26 cellular contexts compared by ENCODE assay signal in genomic region chr10:129912161-129912917, GRCh38. TPM values are rescaled to one million over a fixed set of nuclear protein-coding genes. Genes with fewer than 3 reads are reported as not detected.
DNase-seq lines count a peak whose midpoint lies in the region; ATAC-seq and TF ChIP-seq lines count a peak whose summit lies in the region.
"Had no signal": no experiment of that assay in that cellular context is flagged by ENCODE, and none has a peak within 500 bp of the region (broad histone marks: within the 10 kb centered on the region; RNA-seq: fewer than 3 reads in every experiment).

No MANE protein-coding gene starts in this region.

- H3K9me3 Mint-ChIP-seq in brain: no peaks in the 10 kb centered on the region
- H3K9me3 Mint-ChIP-seq in activated CD4-positive, alpha-beta T cell treated with anti-CD3 and anti-CD28 coated beads, Interleukin-2, amount 10 ng/mL, durations not matched to agents 24 days and 14 days: no peaks in the 10 kb centered on the region
- no peaks in the 10 kb centered on the region for H3K9me3 Mint-ChIP-seq in activated CD4-positive, alpha-beta memory T cell treated with anti-CD3 and anti-CD28 coated beads for 36 hours
- H3K9me3 Mint-ChIP-seq: activated B cell treated with CpG ODN at 0.5 μM for 24 hours; activated naive CD4-positive, alpha-beta T cell treated with anti-CD3 and anti-CD28 coated beads for 36 hours; CD8-positive, alpha-beta T cell had no signal

- no peak overlapping the region for H2BK120ac ChIP-seq in neuronal stem cell (ENCODE audit: low read depth, low read length)

- no peak for TF ChIP-seq POLR2A in testis (IDR thresholded peaks at IDR 0.05)

- H3K27me3 ChIP-seq in GM23248 (replicated peaks; ENCODE audit: insufficient read depth) (peaks cover 6% of the 10 kb centered on the region; the same call in 1 of the 2 replicates), hepatocyte (no peaks in the 10 kb centered on the region), neuronal stem cell (ENCODE audit: control insufficient read depth in 3 of 3, insufficient read depth in 3 of 3, low read depth in 1 of 3, low read length in 3 of 3) (no peaks in the 10 kb centered on the region), testis (no peaks in the 10 kb centered on the region)
- H3K27me3 ChIP-seq: neutrophil, thyroid gland had no signal

- in situ Hi-C loops in GM23248 (cut with MboI): no loop called here

- no peak overlapping the region for H3K23ac ChIP-seq in neuronal stem cell (ENCODE audit: low read depth, low read length, poor library complexity)

- H3K9me2 ChIP-seq in GM23248 (ENCODE audit: insufficient read depth): no peaks in the 10 kb centered on the region
- no peaks in the 10 kb centered on the region for H3K9me2 ChIP-seq in hepatocyte (replicated peaks; ENCODE audit: insufficient read depth)

- WGBS in GM23248 (ENCODE audit: low coverage in 1 of 2, low lambda C conversion rate in 2 of 2, missing lambda C conversion rate in 2 of 2), 2 experiments: 41 to 48% methylated on average over 11 of the region's 11 CpGs
- 55% methylated on average over 11 of the region's 11 CpGs for WGBS in hepatocyte (ENCODE audit: low lambda C conversion rate, missing lambda C conversion rate)
- WGBS in neuronal stem cell (ENCODE audit: extremely low coverage in 2 of 2, insufficient read length in 2 of 2, insufficient replicate concordance in 1 of 2), 2 donors: no CpG with 5 or more reads among the region's 11 CpGs
- 85 to 86% methylated on average over 9 to 11 of the region's 11 CpGs for WGBS in testis, 2 donors

- H2BK5ac ChIP-seq in neuronal stem cell (ENCODE audit: low read length): peak overlapping the region; percentile 4

- POLR2A ChIA-PET in activated CD4-positive, alpha-beta memory T cell treated with anti-CD3 and anti-CD28 coated beads for 36 hours (lab: Charles Lee): no interaction called here

- no peaks in the 10 kb centered on the region for H3K36me3 Mint-ChIP-seq in brain
- H3K36me3 Mint-ChIP-seq in activated CD4-positive, alpha-beta T cell treated with anti-CD3 and anti-CD28 coated beads, Interleukin-2, amount 10 ng/mL, durations not matched to agents 24 days and 14 days (ENCODE audit: low read depth): no peaks in the 10 kb centered on the region
- no peaks in the 10 kb centered on the region for H3K36me3 Mint-ChIP-seq in activated CD4-positive, alpha-beta memory T cell treated with anti-CD3 and anti-CD28 coated beads for 36 hours
- H3K36me3 Mint-ChIP-seq: CD8-positive, alpha-beta T cell had no signal

- ATAC-seq in esophagus mucosa: no peak
- ATAC-seq: activated CD8-positive, alpha-beta T cell treated with anti-CD3 and anti-CD28 coated beads, Interleukin-2, amount 10 ng/mL, durations not matched to agents 7 days and 5 days; CD8-positive, alpha-beta T cell; stimulated activated naive CD8-positive, alpha-beta T cell treated with anti-CD3 and anti-CD28 coated beads, Interleukin-15, Interleukin-2, amounts not matched to agents 100 U/mL and 50 U/mL, for 24 hours had no signal

- peak overlapping the region; percentile 82 for H3K18ac ChIP-seq in neuronal stem cell (ENCODE audit: low read length)

- CTCF ChIA-PET in activated CD4-positive, alpha-beta memory T cell treated with anti-CD3 and anti-CD28 coated beads for 36 hours (lab: Charles Lee): no interaction called here

- H4K91ac ChIP-seq in neuronal stem cell (ENCODE audit: low read depth, low read length, poor library complexity): no peak overlapping the region

- TF ChIP-seq CTCF in brain (conservative IDR thresholded peaks at IDR 0.05) (no peak), hepatocyte (IDR thresholded peaks at IDR 0.05; ENCODE audit: poor library complexity) (no peak), testis (IDR thresholded peaks at IDR 0.05) (no peak)

- peaks cover 83% of the 10 kb centered on the region for H3K4me1 Mint-ChIP-seq in brain
- no peaks in the 10 kb centered on the region for H3K4me1 Mint-ChIP-seq in activated CD4-positive, alpha-beta T cell treated with anti-CD3 and anti-CD28 coated beads, Interleukin-2, amount 10 ng/mL, durations not matched to agents 24 days and 14 days
- no peaks in the 10 kb centered on the region for H3K4me1 Mint-ChIP-seq in activated CD4-positive, alpha-beta memory T cell treated with anti-CD3 and anti-CD28 coated beads for 36 hours (ENCODE audit: low read depth)
- H3K4me1 Mint-ChIP-seq: activated B cell treated with CpG ODN at 0.5 μM for 24 hours had no signal

- intact Hi-C loops in activated CD4-positive, alpha-beta T cell treated with anti-CD3 and anti-CD28 coated beads, Interleukin-2, amount 10 ng/mL, durations not matched to agents 24 days and 14 days (cut with micrococcal nuclease): no loop called here
- intact Hi-C loops in activated CD4-positive, alpha-beta memory T cell treated with anti-CD3 and anti-CD28 coated beads for 36 hours (cut with micrococcal nuclease): no loop called here
- intact Hi-C loops in testis (cut with DNase I; ENCODE audit: low total_unique reads): no loop called here

- H3K36me3 ChIP-seq in GM23248 (ENCODE audit: low read depth) (no peaks in the 10 kb centered on the region), hepatocyte (replicated peaks; ENCODE audit: insufficient read depth, low read depth) (no peaks in the 10 kb centered on the region), neuronal stem cell (replicated peaks in 1 of 2; ENCODE audit: control insufficient read depth in 2 of 2, insufficient read depth in 2 of 2, low read length in 2 of 2) (no peaks in the 10 kb centered on the region), testis (ENCODE audit: low read depth, missing control alignments) (no peaks in the 10 kb centered on the region)
- H3K36me3 ChIP-seq: neutrophil, thyroid gland had no signal

- H3K79me1 ChIP-seq in neuronal stem cell (ENCODE audit: low read depth, low read length): peaks cover 2% of the 10 kb centered on the region

- H3K9ac ChIP-seq in GM23248 (no peak overlapping the region), neuronal stem cell (ENCODE audit: low read depth, low read length, poor library complexity) (no peak overlapping the region)

- H3K79me2 ChIP-seq in GM23248 (ENCODE audit: insufficient read depth) (no peaks in the 10 kb centered on the region), hepatocyte (no peaks in the 10 kb centered on the region)

- no peak overlapping the region for H2BK15ac ChIP-seq in neuronal stem cell (ENCODE audit: low read length)

- peak; percentile 30 for DNase-seq in GM23248
- DNase-seq in hepatocyte (ENCODE audit: low spot score): no peak
- DNase-seq in neuronal stem cell (ENCODE audit: low spot score): no peak
- no peak for DNase-seq in activated CD4-positive, alpha-beta T cell treated with anti-CD3 and anti-CD28 coated beads, Interleukin-2, amount 10 ng/mL, durations not matched to agents 24 days and 14 days
- DNase-seq in activated CD4-positive, alpha-beta memory T cell treated with anti-CD3 and anti-CD28 coated beads for 36 hours: no peak
- DNase-seq in testis: no peak
- DNase-seq: activated B cell treated with CpG ODN at 0.5 μM for 24 hours; activated CD8-positive, alpha-beta T cell treated with anti-CD3 and anti-CD28 coated beads, Interleukin-2, amount 10 ng/mL, durations not matched to agents 7 days and 5 days; activated naive CD4-positive, alpha-beta T cell treated with anti-CD3 and anti-CD28 coated beads for 36 hours; amygdala; CD8-positive, alpha-beta T cell; central memory CD4-positive, alpha-beta T cell; DMS153; KBM-7; MM.1S; NCI-H1694; NCI-H526; stimulated activated CD4-positive, alpha-beta T cell treated with anti-CD3 and anti-CD28 coated beads, Interleukin-4, amount 100 ng/mL, for 4 hours; stimulated activated naive CD8-positive, alpha-beta T cell treated with anti-CD3 and anti-CD28 coated beads, Interleukin-15, Interleukin-2, amounts not matched to agents 100 U/mL and 50 U/mL, for 24 hours; T-helper 9 cell; thyroid gland had no signal

- no peaks in the 10 kb centered on the region for H3F3A ChIP-seq in GM23248 (ENCODE audit: insufficient read depth)

- H3K27ac ChIP-seq in GM23248: no peak overlapping the region
- H3K27ac ChIP-seq in hepatocyte: peak overlapping the region; percentile 43
- H3K27ac ChIP-seq in neuronal stem cell (replicated peaks; ENCODE audit: low read length): peak overlapping the region; percentile 61
- no peak overlapping the region for H3K27ac ChIP-seq in testis
- H3K27ac ChIP-seq: epithelial cell of prostate, neutrophil, thyroid gland had no signal

- H3K4me3 Mint-ChIP-seq in brain: peak overlapping the region in 3 of 5 experiments; percentile 2 to 30 (median 14)
- no peak overlapping the region for H3K4me3 Mint-ChIP-seq in activated CD4-positive, alpha-beta T cell treated with anti-CD3 and anti-CD28 coated beads, Interleukin-2, amount 10 ng/mL, durations not matched to agents 24 days and 14 days
- no peak overlapping the region for H3K4me3 Mint-ChIP-seq in activated CD4-positive, alpha-beta memory T cell treated with anti-CD3 and anti-CD28 coated beads for 36 hours
- H3K4me3 Mint-ChIP-seq: activated B cell treated with CpG ODN at 0.5 μM for 24 hours; activated CD8-positive, alpha-beta T cell treated with anti-CD3 and anti-CD28 coated beads, Interleukin-2, amount 10 ng/mL, durations not matched to agents 7 days and 5 days; activated naive CD4-positive, alpha-beta T cell treated with anti-CD3 and anti-CD28 coated beads for 36 hours; CD8-positive, alpha-beta T cell had no signal

- H2BK12ac ChIP-seq in neuronal stem cell (ENCODE audit: low read length): peak overlapping the region; percentile 64

- H2AK5ac ChIP-seq in neuronal stem cell (ENCODE audit: low read depth, low read length): peak overlapping the region; percentile 66

- peak overlapping the region in 2 of 5 experiments; percentile 74 to 89 for H3K27ac Mint-ChIP-seq in brain
- H3K27ac Mint-ChIP-seq in activated CD4-positive, alpha-beta T cell treated with anti-CD3 and anti-CD28 coated beads, Interleukin-2, amount 10 ng/mL, durations not matched to agents 24 days and 14 days: no peak overlapping the region
- H3K27ac Mint-ChIP-seq in activated CD4-positive, alpha-beta memory T cell treated with anti-CD3 and anti-CD28 coated beads for 36 hours: no peak overlapping the region
- H3K27ac Mint-ChIP-seq: activated B cell treated with CpG ODN at 0.5 μM for 24 hours; activated CD8-positive, alpha-beta T cell treated with anti-CD3 and anti-CD28 coated beads, Interleukin-2, amount 10 ng/mL, durations not matched to agents 7 days and 5 days; activated naive CD4-positive, alpha-beta T cell treated with anti-CD3 and anti-CD28 coated beads for 36 hours; CD8-positive, alpha-beta T cell had no signal

- H3K4me2 ChIP-seq in GM23248 (ENCODE audit: unreplicated experiment): no peak overlapping the region
- H3K4me2 ChIP-seq in hepatocyte: no peak overlapping the region
- no peak overlapping the region for H3K4me2 ChIP-seq in neuronal stem cell (ENCODE audit: insufficient read depth, low read length, poor library complexity, severe bottlenecking)

- no peak overlapping the region for H3K4ac ChIP-seq in neuronal stem cell (ENCODE audit: low read length)

- peaks cover 18% of the 10 kb centered on the region for H3K27me3 Mint-ChIP-seq in brain
- H3K27me3 Mint-ChIP-seq in activated CD4-positive, alpha-beta T cell treated with anti-CD3 and anti-CD28 coated beads, Interleukin-2, amount 10 ng/mL, durations not matched to agents 24 days and 14 days: no peaks in the 10 kb centered on the region
- no peaks in the 10 kb centered on the region for H3K27me3 Mint-ChIP-seq in activated CD4-positive, alpha-beta memory T cell treated with anti-CD3 and anti-CD28 coated beads for 36 hours
- H3K27me3 Mint-ChIP-seq: activated B cell treated with CpG ODN at 0.5 μM for 24 hours had no signal

- H3K4me1 ChIP-seq in GM23248 (ENCODE audit: insufficient read depth) (no peaks in the 10 kb centered on the region), hepatocyte (ENCODE audit: insufficient read depth) (no peaks in the 10 kb centered on the region), neuronal stem cell (ENCODE audit: control insufficient read depth in 2 of 2, insufficient read depth in 1 of 2, low read depth in 1 of 2, low read length in 2 of 2) (peaks cover 0 to 14% of the 10 kb centered on the region in 2 donors), testis (no peaks in the 10 kb centered on the region)

- H4K20me1 ChIP-seq in GM23248 (ENCODE audit: insufficient read depth): no peaks in the 10 kb centered on the region
- H4K20me1 ChIP-seq in hepatocyte (ENCODE audit: insufficient read depth, poor library complexity, severe bottlenecking): no peaks in the 10 kb centered on the region

- no peak overlapping the region for H4K8ac ChIP-seq in neuronal stem cell (ENCODE audit: low read depth, low read length)

- H3K4me3 ChIP-seq in GM23248 (no peak overlapping the region), hepatocyte (no peak overlapping the region), neuronal stem cell (ENCODE audit: low read length in 2 of 2) (no peak overlapping the region), testis (no peak overlapping the region)
- H3K4me3 ChIP-seq: thyroid gland had no signal

- H3K9me3 ChIP-seq in GM23248 (ENCODE audit: low read depth) (no peaks in the 10 kb centered on the region), hepatocyte (ENCODE audit: low read depth) (no peaks in the 10 kb centered on the region), neuronal stem cell (replicated peaks in 1 of 2; ENCODE audit: control insufficient read depth in 2 of 2, insufficient read depth in 1 of 2, low read depth in 1 of 2, low read length in 2 of 2) (no peaks in the 10 kb centered on the region), testis (no peaks in the 10 kb centered on the region)
- H3K9me3 ChIP-seq: neutrophil, thyroid gland had no signal

- H2AFZ ChIP-seq in GM23248 (no peak overlapping the region), hepatocyte (no peak overlapping the region), neuronal stem cell (ENCODE audit: low read length) (peak overlapping the region; percentile 54)

- no peak overlapping the region for H3K14ac ChIP-seq in neuronal stem cell (ENCODE audit: low read length)

RNA-seq across cellular contexts. Expression of gene EBF3, which starts 51.7 kb away (rescaled TPM):
- total RNA-seq in GM23248 (2014; rRNA removed; shearing (Covaris generic)): 0.25 and 0.43 TPM in 2 replicates
- polyA plus RNA-seq in GM23248 (2016; fragmentation: Nextera tagmentation; extraction: Ambion mirVana): 0.06 and 0.15 TPM in 2 replicates
- polyA plus RNA-seq in brain (ENCODE audit: insufficient read depth, low read depth, low replicate concordance): 22.3 TPM
- 0.40 and 0.77 TPM in 2 replicates for total RNA-seq in hepatocyte
- 0.15 and 0.22 TPM in 2 replicates for polyA plus RNA-seq in hepatocyte
- polyA plus RNA-seq in neuronal stem cell (2013, experiment 1 of 2): 3.3 TPM
- polyA plus RNA-seq in neuronal stem cell (2013, experiment 2 of 2): 3.1 TPM
- 0.44 TPM for total RNA-seq in esophagus mucosa
- total RNA-seq in activated CD4-positive, alpha-beta T cell treated with anti-CD3 and anti-CD28 coated beads, Interleukin-2, amount 10 ng/mL, durations not matched to agents 24 days and 14 days: not detected in 2 replicates
- total RNA-seq in activated CD4-positive, alpha-beta memory T cell treated with anti-CD3 and anti-CD28 coated beads for 36 hours: not detected
- total RNA-seq in testis: 1 to 10 TPM; 6.0 to 7.6 TPM
- 4.0 TPM for polyA plus RNA-seq in testis (ENCODE audit: insufficient read depth, low read depth, low replicate concordance)
- total RNA-seq: activated B cell treated with CpG ODN at 0.5 μM for 24 hours; activated CD8-positive, alpha-beta T cell treated with anti-CD3 and anti-CD28 coated beads, Interleukin-2, amount 10 ng/mL, durations not matched to agents 7 days and 5 days; activated naive CD4-positive, alpha-beta T cell treated with anti-CD3 and anti-CD28 coated beads for 36 hours; CD8-positive, alpha-beta T cell; HT-29 had no signal

Comparison
In these comparisons a context has a peak if more than half of its experiments do, and no peak if none do; other contexts are left out.
1. H3K27ac ChIP-seq: peak in hepatocyte (single experiment) and neuronal stem cell (single experiment); none in GM23248 (single experiment) and testis (0 of 2).
2. H3K4me3 Mint-ChIP-seq: peak in brain (3 of 5); none in activated CD4-positive, alpha-beta T cell treated with anti-CD3 and anti-CD28 coated beads, Interleukin-2, amount 10 ng/mL, durations not matched to agents 24 days and 14 days (single experiment) and activated CD4-positive, alpha-beta memory T cell treated with anti-CD3 and anti-CD28 coated beads for 36 hours (single experiment).